ENCODE assay signal across 1 cellular context in the genomic region with DNA sequence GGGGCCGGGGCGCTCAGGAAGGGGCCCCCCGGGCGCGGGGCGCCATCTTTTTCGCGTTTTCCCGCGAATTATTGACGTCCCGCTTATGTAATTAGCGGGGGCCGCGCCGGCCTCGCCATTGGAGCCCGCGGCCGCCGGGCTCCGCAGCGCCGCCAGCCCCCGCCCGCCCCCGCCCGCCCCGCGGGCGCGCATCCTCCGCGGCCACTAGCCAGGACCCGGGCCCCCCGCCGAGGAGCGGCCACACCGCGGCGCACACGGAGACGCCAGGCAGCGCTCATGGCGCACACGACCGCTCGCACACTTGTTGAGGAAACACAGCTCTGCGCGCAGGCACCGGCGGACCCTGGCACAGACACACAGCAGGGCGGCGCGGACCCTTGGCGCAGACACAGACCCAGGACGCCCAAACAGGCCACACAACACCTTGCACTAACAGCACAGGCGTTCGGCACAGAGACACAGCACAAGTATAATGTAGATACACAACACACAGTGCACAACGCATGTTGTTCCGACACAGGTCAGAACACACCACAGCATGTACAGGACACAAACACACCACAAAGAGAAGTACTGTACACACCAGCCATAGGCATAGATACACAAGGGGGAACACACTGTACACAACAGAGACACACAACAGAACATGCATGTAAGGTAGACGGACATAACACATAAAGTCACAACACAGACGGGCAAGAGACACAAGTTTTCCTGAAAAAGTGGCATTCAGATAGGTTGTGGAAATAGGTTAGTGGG.
A peak's percentile ranks its signal among the peaks of the same experiment; 100 is the strongest.
TF ChIP-seq lines count a peak whose summit lies in the region.

No MANE protein-coding gene starts in this region.

TF ChIP-seq in HepG2, 621 proteins besides CTCF, POLR2A, EP300 and RAD21 (continued from another document and continues in another):
- TF ChIP-seq TAF1 (CRISPR knock-in tag; IDR thresholded peaks at IDR 0.05) (peak; percentile 73), LCORL (IDR thresholded peaks at IDR 0.05) (no peak), LCORL (CRISPR knock-in tag; IDR thresholded peaks at IDR 0.05) (0 out of 2 replicates have a peak, but pooled peaks have one; percentile 32), ZNF619 (CRISPR knock-in tag; IDR thresholded peaks at IDR 0.05) (no peak), JDP2 (CRISPR knock-in tag; IDR thresholded peaks at IDR 0.05; ENCODE audit: borderline replicate concordance) (no peak), TBL1XR1 (IDR thresholded peaks at IDR 0.05; ENCODE audit: borderline replicate concordance, low read length, partially characterized antibody) (no peak), KMT2A (CRISPR knock-in tag; IDR thresholded peaks at IDR 0.05) (peak; percentile 81), SMC3 (IDR thresholded peaks at IDR 0.05; ENCODE audit: low read length) (no peak), NONO (IDR thresholded peaks at IDR 0.05) (no peak), NONO (CRISPR knock-in tag; conservative IDR thresholded peaks at IDR 0.05) (peak; percentile 87), TSC22D2 (CRISPR knock-in tag; IDR thresholded peaks at IDR 0.05; ENCODE audit: borderline replicate concordance) (no peak), IRX3 (CRISPR knock-in tag; IDR thresholded peaks at IDR 0.05; ENCODE audit: borderline replicate concordance, low read depth) (no peak), ZSCAN29 (CRISPR knock-in tag; conservative IDR thresholded peaks at IDR 0.05) (no peak), SALL1 (CRISPR knock-in tag; IDR thresholded peaks at IDR 0.05) (peak; percentile 46; the same call in 1 of the 2 replicates), JARID2 (CRISPR knock-in tag; IDR thresholded peaks at IDR 0.05; ENCODE audit: insufficient replicate concordance) (no peak), HMGA1 (CRISPR knock-in tag; conservative IDR thresholded peaks at IDR 0.05) (no peak), PHF21A (CRISPR knock-in tag; IDR thresholded peaks at IDR 0.05) (peak; percentile 30; the same call in 1 of the 2 replicates), PTBP1 (IDR thresholded peaks at IDR 0.05; ENCODE audit: low read depth, low read length, poor library complexity, severe bottlenecking) (no peak)
- TF ChIP-seq, protein P1, sequence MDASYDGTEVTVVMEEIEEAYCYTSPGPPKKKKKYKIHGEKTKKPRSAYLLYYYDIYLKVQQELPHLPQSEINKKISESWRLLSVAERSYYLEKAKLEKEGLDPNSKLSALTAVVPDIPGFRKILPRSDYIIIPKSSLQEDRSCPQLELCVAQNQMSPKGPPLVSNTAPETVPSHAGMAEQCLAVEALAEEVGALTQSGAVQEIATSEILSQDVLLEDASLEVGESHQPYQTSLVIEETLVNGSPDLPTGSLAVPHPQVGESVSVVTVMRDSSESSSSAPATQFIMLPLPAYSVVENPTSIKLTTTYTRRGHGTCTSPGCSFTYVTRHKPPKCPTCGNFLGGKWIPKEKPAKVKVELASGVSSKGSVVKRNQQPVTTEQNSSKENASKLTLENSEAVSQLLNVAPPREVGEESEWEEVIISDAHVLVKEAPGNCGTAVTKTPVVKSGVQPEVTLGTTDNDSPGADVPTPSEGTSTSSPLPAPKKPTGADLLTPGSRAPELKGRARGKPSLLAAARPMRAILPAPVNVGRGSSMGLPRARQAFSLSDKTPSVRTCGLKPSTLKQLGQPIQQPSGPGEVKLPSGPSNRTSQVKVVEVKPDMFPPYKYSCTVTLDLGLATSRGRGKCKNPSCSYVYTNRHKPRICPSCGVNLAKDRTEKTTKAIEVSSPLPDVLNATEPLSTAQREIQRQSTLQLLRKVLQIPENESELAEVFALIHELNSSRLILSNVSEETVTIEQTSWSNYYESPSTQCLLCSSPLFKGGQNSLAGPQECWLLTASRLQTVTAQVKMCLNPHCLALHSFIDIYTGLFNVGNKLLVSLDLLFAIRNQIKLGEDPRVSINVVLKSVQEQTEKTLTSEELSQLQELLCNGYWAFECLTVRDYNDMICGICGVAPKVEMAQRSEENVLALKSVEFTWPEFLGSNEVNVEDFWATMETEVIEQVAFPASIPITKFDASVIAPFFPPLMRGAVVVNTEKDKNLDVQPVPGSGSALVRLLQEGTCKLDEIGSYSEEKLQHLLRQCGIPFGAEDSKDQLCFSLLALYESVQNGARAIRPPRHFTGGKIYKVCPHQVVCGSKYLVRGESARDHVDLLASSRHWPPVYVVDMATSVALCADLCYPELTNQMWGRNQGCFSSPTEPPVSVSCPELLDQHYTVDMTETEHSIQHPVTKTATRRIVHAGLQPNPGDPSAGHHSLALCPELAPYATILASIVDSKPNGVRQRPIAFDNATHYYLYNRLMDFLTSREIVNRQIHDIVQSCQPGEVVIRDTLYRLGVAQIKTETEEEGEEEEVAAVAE (CRISPR knock-in tag; IDR thresholded peaks at IDR 0.05; ENCODE audit: borderline replicate concordance) = no peak
- TF ChIP-seq, protein P2, sequence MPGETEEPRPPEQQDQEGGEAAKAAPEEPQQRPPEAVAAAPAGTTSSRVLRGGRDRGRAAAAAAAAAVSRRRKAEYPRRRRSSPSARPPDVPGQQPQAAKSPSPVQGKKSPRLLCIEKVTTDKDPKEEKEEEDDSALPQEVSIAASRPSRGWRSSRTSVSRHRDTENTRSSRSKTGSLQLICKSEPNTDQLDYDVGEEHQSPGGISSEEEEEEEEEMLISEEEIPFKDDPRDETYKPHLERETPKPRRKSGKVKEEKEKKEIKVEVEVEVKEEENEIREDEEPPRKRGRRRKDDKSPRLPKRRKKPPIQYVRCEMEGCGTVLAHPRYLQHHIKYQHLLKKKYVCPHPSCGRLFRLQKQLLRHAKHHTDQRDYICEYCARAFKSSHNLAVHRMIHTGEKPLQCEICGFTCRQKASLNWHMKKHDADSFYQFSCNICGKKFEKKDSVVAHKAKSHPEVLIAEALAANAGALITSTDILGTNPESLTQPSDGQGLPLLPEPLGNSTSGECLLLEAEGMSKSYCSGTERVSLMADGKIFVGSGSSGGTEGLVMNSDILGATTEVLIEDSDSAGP (CRISPR knock-in tag; IDR thresholded peaks at IDR 0.05; ENCODE audit: borderline replicate concordance) = peak; percentile 22; the same call in 1 of the 2 replicates
- TF ChIP-seq, protein P3, sequence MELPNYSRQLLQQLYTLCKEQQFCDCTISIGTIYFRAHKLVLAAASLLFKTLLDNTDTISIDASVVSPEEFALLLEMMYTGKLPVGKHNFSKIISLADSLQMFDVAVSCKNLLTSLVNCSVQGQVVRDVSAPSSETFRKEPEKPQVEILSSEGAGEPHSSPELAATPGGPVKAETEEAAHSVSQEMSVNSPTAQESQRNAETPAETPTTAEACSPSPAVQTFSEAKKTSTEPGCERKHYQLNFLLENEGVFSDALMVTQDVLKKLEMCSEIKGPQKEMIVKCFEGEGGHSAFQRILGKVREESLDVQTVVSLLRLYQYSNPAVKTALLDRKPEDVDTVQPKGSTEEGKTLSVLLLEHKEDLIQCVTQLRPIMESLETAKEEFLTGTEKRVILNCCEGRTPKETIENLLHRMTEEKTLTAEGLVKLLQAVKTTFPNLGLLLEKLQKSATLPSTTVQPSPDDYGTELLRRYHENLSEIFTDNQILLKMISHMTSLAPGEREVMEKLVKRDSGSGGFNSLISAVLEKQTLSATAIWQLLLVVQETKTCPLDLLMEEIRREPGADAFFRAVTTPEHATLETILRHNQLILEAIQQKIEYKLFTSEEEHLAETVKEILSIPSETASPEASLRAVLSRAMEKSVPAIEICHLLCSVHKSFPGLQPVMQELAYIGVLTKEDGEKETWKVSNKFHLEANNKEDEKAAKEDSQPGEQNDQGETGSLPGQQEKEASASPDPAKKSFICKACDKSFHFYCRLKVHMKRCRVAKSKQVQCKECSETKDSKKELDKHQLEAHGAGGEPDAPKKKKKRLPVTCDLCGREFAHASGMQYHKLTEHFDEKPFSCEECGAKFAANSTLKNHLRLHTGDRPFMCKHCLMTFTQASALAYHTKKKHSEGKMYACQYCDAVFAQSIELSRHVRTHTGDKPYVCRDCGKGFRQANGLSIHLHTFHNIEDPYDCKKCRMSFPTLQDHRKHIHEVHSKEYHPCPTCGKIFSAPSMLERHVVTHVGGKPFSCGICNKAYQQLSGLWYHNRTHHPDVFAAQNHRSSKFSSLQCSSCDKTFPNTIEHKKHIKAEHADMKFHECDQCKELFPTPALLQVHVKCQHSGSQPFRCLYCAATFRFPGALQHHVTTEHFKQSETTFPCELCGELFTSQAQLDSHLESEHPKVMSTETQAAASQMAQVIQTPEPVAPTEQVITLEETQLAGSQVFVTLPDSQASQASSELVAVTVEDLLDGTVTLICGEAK (IDR thresholded peaks at IDR 0.05) = no peak
- TF ChIP-seq, protein P3 (CRISPR knock-in tag; IDR thresholded peaks at IDR 0.05) = peak; percentile 31; the same call in 1 of the 2 replicates
- TF ChIP-seq, protein P4, sequence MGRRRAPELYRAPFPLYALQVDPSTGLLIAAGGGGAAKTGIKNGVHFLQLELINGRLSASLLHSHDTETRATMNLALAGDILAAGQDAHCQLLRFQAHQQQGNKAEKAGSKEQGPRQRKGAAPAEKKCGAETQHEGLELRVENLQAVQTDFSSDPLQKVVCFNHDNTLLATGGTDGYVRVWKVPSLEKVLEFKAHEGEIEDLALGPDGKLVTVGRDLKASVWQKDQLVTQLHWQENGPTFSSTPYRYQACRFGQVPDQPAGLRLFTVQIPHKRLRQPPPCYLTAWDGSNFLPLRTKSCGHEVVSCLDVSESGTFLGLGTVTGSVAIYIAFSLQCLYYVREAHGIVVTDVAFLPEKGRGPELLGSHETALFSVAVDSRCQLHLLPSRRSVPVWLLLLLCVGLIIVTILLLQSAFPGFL (CRISPR knock-in tag; IDR thresholded peaks at IDR 0.05) = 0 out of 2 replicates have a peak, but pooled peaks have one; percentile 39
- TF ChIP-seq, protein P5, sequence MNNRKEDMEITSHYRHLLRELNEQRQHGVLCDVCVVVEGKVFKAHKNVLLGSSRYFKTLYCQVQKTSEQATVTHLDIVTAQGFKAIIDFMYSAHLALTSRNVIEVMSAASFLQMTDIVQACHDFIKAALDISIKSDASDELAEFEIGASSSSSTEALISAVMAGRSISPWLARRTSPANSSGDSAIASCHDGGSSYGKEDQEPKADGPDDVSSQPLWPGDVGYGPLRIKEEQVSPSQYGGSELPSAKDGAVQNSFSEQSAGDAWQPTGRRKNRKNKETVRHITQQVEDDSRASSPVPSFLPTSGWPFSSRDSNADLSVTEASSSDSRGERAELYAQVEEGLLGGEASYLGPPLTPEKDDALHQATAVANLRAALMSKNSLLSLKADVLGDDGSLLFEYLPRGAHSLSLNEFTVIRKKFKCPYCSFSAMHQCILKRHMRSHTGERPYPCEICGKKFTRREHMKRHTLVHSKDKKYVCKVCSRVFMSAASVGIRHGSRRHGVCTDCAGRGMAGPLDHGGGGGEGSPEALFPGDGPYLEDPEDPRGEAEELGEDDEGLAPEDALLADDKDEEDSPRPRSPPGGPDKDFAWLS (CRISPR knock-in tag; IDR thresholded peaks at IDR 0.05; ENCODE audit: borderline replicate concordance) = no peak
- TF ChIP-seq, protein P6, sequence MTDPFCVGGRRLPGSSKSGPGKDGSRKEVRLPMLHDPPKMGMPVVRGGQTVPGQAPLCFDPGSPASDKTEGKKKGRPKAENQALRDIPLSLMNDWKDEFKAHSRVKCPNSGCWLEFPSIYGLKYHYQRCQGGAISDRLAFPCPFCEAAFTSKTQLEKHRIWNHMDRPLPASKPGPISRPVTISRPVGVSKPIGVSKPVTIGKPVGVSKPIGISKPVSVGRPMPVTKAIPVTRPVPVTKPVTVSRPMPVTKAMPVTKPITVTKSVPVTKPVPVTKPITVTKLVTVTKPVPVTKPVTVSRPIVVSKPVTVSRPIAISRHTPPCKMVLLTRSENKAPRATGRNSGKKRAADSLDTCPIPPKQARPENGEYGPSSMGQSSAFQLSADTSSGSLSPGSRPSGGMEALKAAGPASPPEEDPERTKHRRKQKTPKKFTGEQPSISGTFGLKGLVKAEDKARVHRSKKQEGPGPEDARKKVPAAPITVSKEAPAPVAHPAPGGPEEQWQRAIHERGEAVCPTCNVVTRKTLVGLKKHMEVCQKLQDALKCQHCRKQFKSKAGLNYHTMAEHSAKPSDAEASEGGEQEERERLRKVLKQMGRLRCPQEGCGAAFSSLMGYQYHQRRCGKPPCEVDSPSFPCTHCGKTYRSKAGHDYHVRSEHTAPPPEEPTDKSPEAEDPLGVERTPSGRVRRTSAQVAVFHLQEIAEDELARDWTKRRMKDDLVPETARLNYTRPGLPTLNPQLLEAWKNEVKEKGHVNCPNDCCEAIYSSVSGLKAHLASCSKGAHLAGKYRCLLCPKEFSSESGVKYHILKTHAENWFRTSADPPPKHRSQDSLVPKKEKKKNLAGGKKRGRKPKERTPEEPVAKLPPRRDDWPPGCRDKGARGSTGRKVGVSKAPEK (CRISPR knock-in tag; IDR thresholded peaks at IDR 0.05; ENCODE audit: borderline replicate concordance) = no peak; the same call in 1 of the 2 replicates
- TF ChIP-seq, protein P7, sequence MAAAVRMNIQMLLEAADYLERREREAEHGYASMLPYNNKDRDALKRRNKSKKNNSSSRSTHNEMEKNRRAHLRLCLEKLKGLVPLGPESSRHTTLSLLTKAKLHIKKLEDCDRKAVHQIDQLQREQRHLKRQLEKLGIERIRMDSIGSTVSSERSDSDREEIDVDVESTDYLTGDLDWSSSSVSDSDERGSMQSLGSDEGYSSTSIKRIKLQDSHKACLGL (CRISPR knock-in tag; IDR thresholded peaks at IDR 0.05) = no peak
- TF ChIP-seq, protein P8, sequence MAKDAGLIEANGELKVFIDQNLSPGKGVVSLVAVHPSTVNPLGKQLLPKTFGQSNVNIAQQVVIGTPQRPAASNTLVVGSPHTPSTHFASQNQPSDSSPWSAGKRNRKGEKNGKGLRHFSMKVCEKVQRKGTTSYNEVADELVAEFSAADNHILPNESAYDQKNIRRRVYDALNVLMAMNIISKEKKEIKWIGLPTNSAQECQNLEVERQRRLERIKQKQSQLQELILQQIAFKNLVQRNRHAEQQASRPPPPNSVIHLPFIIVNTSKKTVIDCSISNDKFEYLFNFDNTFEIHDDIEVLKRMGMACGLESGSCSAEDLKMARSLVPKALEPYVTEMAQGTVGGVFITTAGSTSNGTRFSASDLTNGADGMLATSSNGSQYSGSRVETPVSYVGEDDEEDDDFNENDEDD (CRISPR knock-in tag; IDR thresholded peaks at IDR 0.05; ENCODE audit: borderline replicate concordance) = peak; percentile 50; the same call in 1 of the 2 replicates
